8 cellular contexts compared by ENCODE assay signal in the genomic region with DNA sequence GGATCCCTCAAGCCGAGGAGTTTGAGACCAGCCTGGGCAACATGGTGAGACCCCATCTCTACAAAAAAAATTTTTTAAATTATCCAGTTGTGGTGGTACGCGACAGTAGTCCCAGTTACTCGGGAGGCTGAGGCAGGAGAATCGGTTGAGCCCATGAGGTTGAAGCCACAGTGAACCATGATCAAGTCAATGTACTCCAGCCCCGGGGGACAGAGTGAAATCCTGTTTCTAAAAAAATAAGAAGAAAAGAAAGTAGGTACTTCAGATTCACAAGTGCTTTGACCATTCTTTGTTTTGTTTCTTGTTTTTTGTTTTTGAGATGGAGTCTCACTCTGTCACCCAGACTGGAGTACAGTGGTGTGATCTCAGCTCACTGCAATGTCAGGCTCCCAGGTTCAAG. TPM values are rescaled to one million over a fixed set of nuclear protein-coding genes. Genes with fewer than 3 reads are reported as not detected.
A peak's percentile ranks its signal among the peaks of the same experiment; 100 is the strongest.
DNase-seq lines count a peak whose midpoint lies in the region; ATAC-seq and TF ChIP-seq lines count a peak whose summit lies in the region.
"Not testable (repeated sequence)": the region's sequence is repeated elsewhere in the genome, so short reads cannot be mapped to it uniquely, and the experiment has no call there.

No MANE protein-coding gene starts in this region.

- BruUV-seq in PC-9 (replicated peaks; lab: Mats Ljungman, UMichigan), result not testable (repeated sequence)

- in situ Hi-C loops in HAP-1 (cut with MboI; ENCODE audit: low sequenced_read_pairs), result not testable (repeated sequence)

- H3K4me1 ChIP-seq in BE2C; HAP-1; naive thymus-derived CD4-positive, alpha-beta T cell (ENCODE audit: control insufficient read depth in 2 of 2, insufficient read depth in 2 of 2, low read length in 2 of 2): not testable (repeated sequence)
- H3K4me1 ChIP-seq in PC-9 (replicated peaks; ENCODE audit: insufficient read depth) (peaks cover 17% of the 10 kb centered on the region), heart left ventricle (peaks cover 0 to 38% (median 24%) of the 10 kb centered on the region in 12 donors), spleen (peaks cover 16 to 46% (median 40%) of the 10 kb centered on the region in 6 donors)

- peak overlapping the region; percentile 86 for H3K27ac Mint-ChIP-seq in activated T-cell treated with anti-CD3 and anti-CD28 coated beads, Interleukin-2, amount 50 U/mL, for 72 hours
- peak overlapping the region in 7 of 9 donors; percentile 58 to 97 (median 92) for H3K27ac Mint-ChIP-seq in naive thymus-derived CD4-positive, alpha-beta T cell

- 83 to 93% (median 87%) methylated on average over 6 of the region's 6 CpGs for WGBS in heart left ventricle, 4 donors
- 70 to 82% (median 80%) methylated on average over 6 of the region's 6 CpGs for WGBS in spleen, 5 donors

- not testable (repeated sequence) for H3K27me3 Mint-ChIP-seq in activated T-cell treated with anti-CD3 and anti-CD28 coated beads, Interleukin-2, amount 50 U/mL, for 72 hours (ENCODE audit: low read depth); naive thymus-derived CD4-positive, alpha-beta T cell

- peaks cover 41% of the 10 kb centered on the region for H3K79me2 ChIP-seq in PC-9 (ENCODE audit: low read depth)

- not testable (repeated sequence) for H3K9me3 Mint-ChIP-seq in activated T-cell treated with anti-CD3 and anti-CD28 coated beads, Interleukin-2, amount 50 U/mL, for 72 hours; naive thymus-derived CD4-positive, alpha-beta T cell

- CTCF ChIA-PET in PC-9 (lab: Charles Lee); naive thymus-derived CD4-positive, alpha-beta T cell (lab: Charles Lee): not testable (repeated sequence)

- TF ChIP-seq CTCF in BE2C (IDR thresholded peaks at IDR 0.05; ENCODE audit: low read depth, low read length); PC-9 (conservative IDR thresholded peaks at IDR 0.05); heart left ventricle (IDR thresholded peaks at IDR 0.05); spleen (IDR thresholded peaks at IDR 0.05 in 8 of 11, conservative IDR thresholded peaks at IDR 0.05 in 3 of 11): not testable (repeated sequence)

- not testable (repeated sequence) for H3K36me3 ChIP-seq in BE2C
- peaks cover 19% of the 10 kb centered on the region for H3K36me3 ChIP-seq in HAP-1 (replicated peaks)
- peaks cover 12% of the 10 kb centered on the region for H3K36me3 ChIP-seq in PC-9 (ENCODE audit: low read depth)
- H3K36me3 ChIP-seq in heart left ventricle, result peaks cover 0 to 11% (median 10%) of the 10 kb centered on the region in 9 donors
- H3K36me3 ChIP-seq in naive thymus-derived CD4-positive, alpha-beta T cell (ENCODE audit: control insufficient read depth in 2 of 3, insufficient read depth in 3 of 3, low read length in 3 of 3), result peaks cover 0 to 17% (median 0%) of the 10 kb centered on the region in 3 experiments
- H3K36me3 ChIP-seq in spleen, result peaks cover 0 to 22% (median 9%) of the 10 kb centered on the region in 6 donors

- H3K9me3 ChIP-seq in BE2C; HAP-1; PC-9 (ENCODE audit: insufficient read depth, low read depth); heart left ventricle; naive thymus-derived CD4-positive, alpha-beta T cell (ENCODE audit: control insufficient read depth in 2 of 3, low read length in 3 of 3); spleen: not testable (repeated sequence)

- H3K4me3 ChIP-seq in BE2C (ENCODE audit: low read depth, low read length) (peak overlapping the region; percentile 98), HAP-1 (peak overlapping the region; percentile 97), PC-9 (peak overlapping the region; percentile 92), heart left ventricle (peak overlapping the region in 10 of 12 donors; percentile 64 to 98 (median 80)), spleen (peak overlapping the region in 6 of 8 donors; percentile 61 to 94 (median 74))
- H3K4me3 ChIP-seq in naive thymus-derived CD4-positive, alpha-beta T cell (ENCODE audit: low read length), result not testable (repeated sequence)

- peaks cover 16% of the 10 kb centered on the region for H3F3A ChIP-seq in PC-9 (ENCODE audit: insufficient read depth, low read depth)

- H3K27me3 ChIP-seq in BE2C; HAP-1 (ENCODE audit: low read depth); PC-9 (ENCODE audit: insufficient read depth, low read depth); heart left ventricle; naive thymus-derived CD4-positive, alpha-beta T cell (ENCODE audit: control insufficient read depth in 2 of 2, insufficient read depth in 2 of 2, low read length in 2 of 2); spleen (replicated peaks in 1 of 7): not testable (repeated sequence)

- not testable (repeated sequence) for ATAC-seq in activated T-cell treated with anti-CD3 and anti-CD28 coated beads, Interleukin-2, amount 50 U/mL, for 72 hours (replicated peaks in 1 of 2); heart left ventricle; naive thymus-derived CD4-positive, alpha-beta T cell

- intact Hi-C loops in PC-9 (cut with micrococcal nuclease; ENCODE audit: unreplicated experiment), result loop anchor here (2.0 kb wide), 2 partner anchors 47 to 57 kb away; no protein-coding TSS in a partner anchor
- intact Hi-C loops in heart left ventricle (cut with DNase I), result loop anchor here in 4 of 10 donors (1.0 to 10.0 kb wide), 4 partner anchors 23 to 139 kb away; no protein-coding TSS in a partner anchor
- intact Hi-C loops in naive thymus-derived CD4-positive, alpha-beta T cell (cut with micrococcal nuclease), result loop anchor here (2.0 to 10.0 kb wide), 3 partner anchors 13 to 521 kb away; a partner anchor contains a TSS
- intact Hi-C loops in spleen (cut with DNase I; ENCODE audit: low total_unique reads), result not testable (repeated sequence)

- H3K9me2 ChIP-seq in PC-9 (ENCODE audit: insufficient read depth), result not testable (repeated sequence)

- H3K27ac ChIP-seq in PC-9, result peak overlapping the region; percentile 67; the same call in 1 of the 2 replicates
- peak overlapping the region; percentile 97 for H3K27ac ChIP-seq in cingulate gyrus (ENCODE audit: low read depth, low read length)
- H3K27ac ChIP-seq in heart left ventricle, result peak overlapping the region; percentile 80 to 99 (median 95)
- H3K27ac ChIP-seq in naive thymus-derived CD4-positive, alpha-beta T cell (ENCODE audit: low read depth, low read length), result peak overlapping the region; percentile 90
- H3K27ac ChIP-seq in spleen, result peak overlapping the region; percentile 87 to 97 (median 94)

- TF ChIP-seq POLR2A in heart left ventricle (IDR thresholded peaks at IDR 0.05); spleen (IDR thresholded peaks at IDR 0.05): not testable (repeated sequence)

- POLR2A ChIA-PET in PC-9 (lab: Charles Lee; ENCODE audit: unreplicated experiment), result not testable (repeated sequence)
- POLR2A ChIA-PET in naive thymus-derived CD4-positive, alpha-beta T cell (lab: Charles Lee), result interaction anchor here (1.0 kb wide), 1 partner anchor 172 kb away, joined by 4 read pairs; a partner anchor contains a TSS

- peaks cover 5 to 12% of the 10 kb centered on the region in 2 donors for H3K36me3 Mint-ChIP-seq in activated T-cell treated with anti-CD3 and anti-CD28 coated beads, Interleukin-2, amount 50 U/mL, for 72 hours (ENCODE audit: insufficient read depth in 2 of 2)
- H3K36me3 Mint-ChIP-seq in naive thymus-derived CD4-positive, alpha-beta T cell, result peaks cover 0 to 11% (median 7%) of the 10 kb centered on the region in 5 donors

- peak overlapping the region; percentile 93 to 98 for H3K4me3 Mint-ChIP-seq in activated T-cell treated with anti-CD3 and anti-CD28 coated beads, Interleukin-2, amount 50 U/mL, for 72 hours
- peak overlapping the region in 9 of 10 donors; percentile 32 to 96 (median 93) for H3K4me3 Mint-ChIP-seq in naive thymus-derived CD4-positive, alpha-beta T cell

- H3K4me1 Mint-ChIP-seq in activated T-cell treated with anti-CD3 and anti-CD28 coated beads, Interleukin-2, amount 50 U/mL, for 72 hours (ENCODE audit: low read depth), result peaks cover 16% of the 10 kb centered on the region
- peaks cover 0 to 34% (median 21%) of the 10 kb centered on the region in 7 donors for H3K4me1 Mint-ChIP-seq in naive thymus-derived CD4-positive, alpha-beta T cell

- DNase-seq in BE2C; HAP-1 (ENCODE audit: low spot score in 2 of 2); PC-9; activated T-cell treated with anti-CD3 and anti-CD28 coated beads, Interleukin-2, amount 50 U/mL, for 72 hours; heart left ventricle; naive thymus-derived CD4-positive, alpha-beta T cell; spleen: not testable (repeated sequence)

- H3K4me2 ChIP-seq in PC-9, result peak overlapping the region; percentile 86

- H2AFZ ChIP-seq in PC-9, result peak overlapping the region; percentile 99; the same call in 1 of the 2 replicates

- not testable (repeated sequence) for H4K20me1 ChIP-seq in PC-9 (ENCODE audit: insufficient read depth)

RNA-seq across cellular contexts. Expression of a gene that starts 1.3 kb away (rescaled TPM):
- 47.7 TPM for polyA plus RNA-seq in BE2C (2012; ENCODE audit: insufficient read depth, insufficient read length, low read depth)
- total RNA-seq in PC-9 (2021) (65.5 and 75.7 TPM in 2 replicates), heart left ventricle (10 to 100 TPM in 6 of 9 donors, 1 to 10 TPM in 3; 7.8 to 20.9 (median 12.2) TPM), spleen (10 to 100 TPM in 6 of 7 donors, 1 to 10 TPM in 1; 7.5 to 24.7 (median 19.0) TPM)
- 10 to 100 TPM; 62.9 to 95.3 TPM for total RNA-seq in activated T-cell treated with anti-CD3 and anti-CD28 coated beads, Interleukin-2, amount 50 U/mL, for 72 hours
- polyA plus RNA-seq in heart left ventricle (10 to 100 TPM in 1 of 2 donors, 1 to 10 TPM in 1; 9.8 to 21.8 TPM), spleen (10 to 100 TPM; 17.0 to 25.0 (median 23.2) TPM)
- total RNA-seq in naive thymus-derived CD4-positive, alpha-beta T cell, result 10 to 100 TPM; 12.0 to 51.7 (median 15.2) TPM
- 10 to 100 TPM; 21.4 to 23.7 TPM for polyA plus RNA-seq in naive thymus-derived CD4-positive, alpha-beta T cell

RNA-seq across cellular contexts. Expression of a gene that starts 33.7 kb away (rescaled TPM):
- polyA plus RNA-seq in BE2C (2012; ENCODE audit: insufficient read depth, insufficient read length, low read depth), result 55.1 TPM
- total RNA-seq in PC-9 (2021) (37.9 and 48.0 TPM in 2 replicates), heart left ventricle (10 to 100 TPM in 3 of 9 donors, 1 to 10 TPM in 6; 4.2 to 17.7 (median 9.0) TPM), spleen (10 to 100 TPM; 15.7 to 18.6 (median 17.4) TPM)
- total RNA-seq in activated T-cell treated with anti-CD3 and anti-CD28 coated beads, Interleukin-2, amount 50 U/mL, for 72 hours, result 1 to 10 TPM; 2.4 to 3.2 TPM
- polyA plus RNA-seq in heart left ventricle (1 to 10 TPM; 5.9 to 9.6 TPM), spleen (1 to 10 TPM; 2.7 to 9.7 (median 2.7) TPM)
- total RNA-seq in naive thymus-derived CD4-positive, alpha-beta T cell, result 10 to 100 TPM in 1 of 5 experiments, 1 to 10 TPM in 4; 1.1 to 11.4 (median 3.1) TPM
- polyA plus RNA-seq in naive thymus-derived CD4-positive, alpha-beta T cell, result under 1 TPM; 0.02 to 0.61 TPM

RNA-seq across cellular contexts. Expression of a gene that starts 45.7 kb away (rescaled TPM):
- 4.5 TPM for polyA plus RNA-seq in BE2C (2012; ENCODE audit: insufficient read depth, insufficient read length, low read depth)
- total RNA-seq in PC-9 (2021) (1.8 and 3.5 TPM in 2 replicates), heart left ventricle (10 to 100 TPM in 1 of 9 donors, 1 to 10 TPM in 8; 1.0 to 20.8 (median 1.5) TPM), spleen (100 to 1,000 TPM in 1 of 7 donors, 10 to 100 TPM in 6; 58.9 to 100 (median 76.4) TPM)
- total RNA-seq in activated T-cell treated with anti-CD3 and anti-CD28 coated beads, Interleukin-2, amount 50 U/mL, for 72 hours, result 1 to 10 TPM; 3.7 to 7.6 TPM
- polyA plus RNA-seq in heart left ventricle (1 to 10 TPM; 1.7 to 2.9 TPM), spleen (100 to 1,000 TPM; 108 to 130 (median 127) TPM)
- 10 to 100 TPM in 3 of 5 experiments, 1 to 10 TPM in 2; 2.6 to 67.0 (median 10.5) TPM for total RNA-seq in naive thymus-derived CD4-positive, alpha-beta T cell
- 1 to 10 TPM in 1 of 2 donors, under 1 TPM in 1; 0.69 to 1.5 TPM for polyA plus RNA-seq in naive thymus-derived CD4-positive, alpha-beta T cell
